ENCODE assay signal across 1 cellular context in genomic region chr22:28594784-28595324, GRCh38.
TF ChIP-seq lines count a peak whose summit lies in the region.

No MANE protein-coding gene starts in this region.

TF ChIP-seq in SK-N-SH, 30 proteins besides CTCF, POLR2A, EP300 and RAD21 (continued from another document):
- TF ChIP-seq NFIC (IDR thresholded peaks at IDR 0.05; ENCODE audit: borderline replicate concordance) = no peak
- peak; percentile 61; the same call in 1 of the 2 replicates for TF ChIP-seq RCOR1 (IDR thresholded peaks at IDR 0.05; ENCODE audit: low read length)
- no peak for TF ChIP-seq CHD2 (IDR thresholded peaks at IDR 0.05; ENCODE audit: low read length, partially characterized antibody)
